20 cellular contexts compared by ENCODE assay signal in genomic region chr4:165190591-165191212, GRCh38. TPM values are rescaled to one million over a fixed set of nuclear protein-coding genes. Genes with fewer than 3 reads are reported as not detected.
DNase-seq lines count a peak whose midpoint lies in the region; ATAC-seq, FAIRE-seq and TF ChIP-seq lines count a peak whose summit lies in the region.
"Had no signal": no experiment of that assay in that cellular context is flagged by ENCODE, and none has a peak within 500 bp of the region (broad histone marks: within the 10 kb centered on the region; RNA-seq: fewer than 3 reads in every experiment).

No MANE protein-coding gene starts in this region.

- ATAC-seq in activated T-cell treated with anti-CD3 and anti-CD28 coated beads, Interleukin-2, amount 50 U/mL, for 72 hours (replicated peaks in 1 of 2), result peak; percentile 90 to 92
- ATAC-seq in K562, result no peak
- peak; percentile 89 for ATAC-seq in stimulated activated naive CD8-positive, alpha-beta T cell treated with anti-CD3 and anti-CD28 coated beads, Interleukin-15, Interleukin-2, amounts not matched to agents 100 U/mL and 50 U/mL, for 24 hours
- ATAC-seq: body of pancreas; effector memory CD8-positive, alpha-beta T cell had no signal

- no peak for FAIRE-seq in K562 (lab: Jason Lieb, UNC)
- FAIRE-seq: GM12891, GM19239 had no signal

- no peak overlapping the region for H3K4me3 Mint-ChIP-seq in activated naive CD4-positive, alpha-beta T cell treated with anti-CD3 and anti-CD28 coated beads for 36 hours
- peak overlapping the region; percentile 25 to 66 for H3K4me3 Mint-ChIP-seq in activated T-cell treated with anti-CD3 and anti-CD28 coated beads, Interleukin-2, amount 50 U/mL, for 72 hours
- H3K4me3 Mint-ChIP-seq: CD4-positive, alpha-beta memory T cell; effector memory CD8-positive, alpha-beta T cell had no signal

- H3K4me2 ChIP-seq in K562 (ENCODE audit: insufficient read depth, low read length), result no peak overlapping the region

- H3K27ac ChIP-seq in K562 (ENCODE audit: extremely low read depth, low read depth, low read length) (no peak overlapping the region), substantia nigra (ENCODE audit: low read depth, low read length, poor library complexity, severe bottlenecking) (no peak overlapping the region)
- H3K27ac ChIP-seq: body of pancreas, esophagus squamous epithelium, RWPE1 had no signal

- TF ChIP-seq CTCF in K562 (IDR thresholded peaks at IDR 0.05 in 2 of 3, conservative IDR thresholded peaks at IDR 0.05 in 1 of 3; ENCODE audit: insufficient read depth in 2 of 3, low read depth in 1 of 3, low read length in 3 of 3), result no peak

- no peak for TF ChIP-seq POLR2A in K562 (conservative IDR thresholded peaks at IDR 0.05)

- POLR2A ChIA-PET in K562 (lab: Yijun Ruan, JAX), result no interaction called here

- H3K27me3 ChIP-seq in K562 (ENCODE audit: control insufficient read depth in 2 of 2, insufficient read depth in 2 of 2, low read length in 2 of 2), result peaks cover 2 to 8% of the 10 kb centered on the region in 2 experiments; a peak in 1 of 5 replicates
- H3K27me3 ChIP-seq: body of pancreas, esophagus squamous epithelium had no signal

- H3K9ac ChIP-seq in K562 (ENCODE audit: insufficient read depth in 1 of 2, low read depth in 2 of 2, low read length in 2 of 2), result no peak overlapping the region

- in situ Hi-C loops in K562 (cut with MboI), result no loop called here

- BruUV-seq in K562 (replicated peaks; lab: Mats Ljungman, UMichigan), result no TSS peak

- H3K9me1 ChIP-seq in K562 (ENCODE audit: control insufficient read depth, insufficient read depth, low read length), result peaks cover 3% of the 10 kb centered on the region

- TF ChIP-seq EP300 in K562 (IDR thresholded peaks at IDR 0.05; ENCODE audit: low read length), result no peak

- no peaks in the 10 kb centered on the region for H3K36me3 Mint-ChIP-seq in activated naive CD4-positive, alpha-beta T cell treated with anti-CD3 and anti-CD28 coated beads for 36 hours (ENCODE audit: low read depth)
- H3K36me3 Mint-ChIP-seq in activated T-cell treated with anti-CD3 and anti-CD28 coated beads, Interleukin-2, amount 50 U/mL, for 72 hours (ENCODE audit: insufficient read depth in 2 of 2), result peaks cover 5 to 6% of the 10 kb centered on the region in 2 donors
- H3K36me3 Mint-ChIP-seq: CD4-positive, alpha-beta memory T cell had no signal

- intact Hi-C loops in activated naive CD4-positive, alpha-beta T cell treated with anti-CD3 and anti-CD28 coated beads for 36 hours (cut with micrococcal nuclease), result loop anchor here (1.0 kb wide), 3 partner anchors 14 to 137 kb away; partner anchors contain the start of gene MSMO1
- intact Hi-C loops in K562 (cut with micrococcal nuclease), result no loop called here

- no peaks in the 10 kb centered on the region for H3K36me3 ChIP-seq in K562 (ENCODE audit: control insufficient read depth, insufficient read depth, low read length)
- H3K36me3 ChIP-seq: esophagus squamous epithelium had no signal

- H3K9me3 ChIP-seq in K562 (replicated peaks; ENCODE audit: control insufficient read depth, insufficient read depth, low read depth, low read length), result no peaks in the 10 kb centered on the region
- H3K9me3 ChIP-seq: body of pancreas, esophagus squamous epithelium had no signal

- no peak for TF ChIP-seq RAD21 in K562 (CRISPR knock-in tag; conservative IDR thresholded peaks at IDR 0.05 in 1 of 2, IDR thresholded peaks at IDR 0.05 in 1 of 2)

- H3K4me3 ChIP-seq in K562, result no peak overlapping the region
- H3K4me3 ChIP-seq: body of pancreas, esophagus squamous epithelium had no signal

- CTCF ChIA-PET in activated naive CD4-positive, alpha-beta T cell treated with anti-CD3 and anti-CD28 coated beads for 36 hours (lab: Charles Lee), result interaction anchor here (1.2 kb wide), 2 partner anchors 19 to 59 kb away, joined by 4 to 5 read pairs; no protein-coding TSS in a partner anchor
- CTCF ChIA-PET in K562 (lab: Yijun Ruan, JAX; ENCODE audit: low intra/inter-chr PET ratio), result no interaction called here

- no peaks in the 10 kb centered on the region for H3K9me3 Mint-ChIP-seq in activated naive CD4-positive, alpha-beta T cell treated with anti-CD3 and anti-CD28 coated beads for 36 hours
- peaks cover 6 to 10% of the 10 kb centered on the region in 2 donors for H3K9me3 Mint-ChIP-seq in activated T-cell treated with anti-CD3 and anti-CD28 coated beads, Interleukin-2, amount 50 U/mL, for 72 hours
- H3K9me3 Mint-ChIP-seq: effector memory CD8-positive, alpha-beta T cell had no signal

- H3K27ac Mint-ChIP-seq in activated naive CD4-positive, alpha-beta T cell treated with anti-CD3 and anti-CD28 coated beads for 36 hours, result peak overlapping the region; percentile 79
- H3K27ac Mint-ChIP-seq in activated T-cell treated with anti-CD3 and anti-CD28 coated beads, Interleukin-2, amount 50 U/mL, for 72 hours, result peak overlapping the region; percentile 85
- H3K27ac Mint-ChIP-seq: CD4-positive, alpha-beta memory T cell; effector memory CD8-positive, alpha-beta T cell had no signal

- no peaks in the 10 kb centered on the region for H4K20me1 ChIP-seq in K562 (replicated peaks; ENCODE audit: control insufficient read depth, insufficient read depth, low read length)

- H3K27me3 Mint-ChIP-seq in activated naive CD4-positive, alpha-beta T cell treated with anti-CD3 and anti-CD28 coated beads for 36 hours (ENCODE audit: low read depth), result peaks cover 4% of the 10 kb centered on the region
- H3K27me3 Mint-ChIP-seq in activated T-cell treated with anti-CD3 and anti-CD28 coated beads, Interleukin-2, amount 50 U/mL, for 72 hours (ENCODE audit: low read depth), result no peaks in the 10 kb centered on the region
- H3K27me3 Mint-ChIP-seq: CD4-positive, alpha-beta memory T cell had no signal

- H3K79me2 ChIP-seq in K562 (ENCODE audit: control insufficient read depth, insufficient read depth, low read length), result no peaks in the 10 kb centered on the region

- peak; percentile 73 for DNase-seq in activated naive CD4-positive, alpha-beta T cell treated with anti-CD3 and anti-CD28 coated beads for 36 hours
- DNase-seq in activated naive CD4-positive, alpha-beta T cell (lab: John Stamatoyannopoulos, UW), result no peak
- peak; percentile 37 to 58 for DNase-seq in activated T-cell treated with anti-CD3 and anti-CD28 coated beads, Interleukin-2, amount 50 U/mL, for 72 hours
- DNase-seq in K562 (ENCODE audit: extremely low read depth in 1 of 4, low spot score in 3 of 4) (no peak), substantia nigra (lab: John Stamatoyannopoulos, UW) (no peak), NCI-H146 treated with DMSO at 0.1 percent for 48 hours (lab: John Stamatoyannopoulos, UW; ENCODE audit: unreplicated experiment) (no peak)
- peak; percentile 19 for DNase-seq in stimulated activated naive CD8-positive, alpha-beta T cell treated with anti-CD3 and anti-CD28 coated beads, Interleukin-15, Interleukin-2, amounts not matched to agents 100 U/mL and 50 U/mL, for 24 hours
- DNase-seq: activated CD8-positive, alpha-beta memory T cell treated with anti-CD3 and anti-CD28 coated beads for 24 hours; activated gamma-delta T cell treated with Interleukin-2 at 50 U/mL for 16 hours; body of pancreas; CD4-positive, alpha-beta memory T cell; effector memory CD8-positive, alpha-beta T cell; esophagus squamous epithelium; KG1; NCI-H187; NCI-H69; occipital lobe had no signal

- no peaks in the 10 kb centered on the region for H3K4me1 ChIP-seq in K562 (replicated peaks in 1 of 2; ENCODE audit: control insufficient read depth in 2 of 2, insufficient read depth in 2 of 2, low read length in 2 of 2)
- H3K4me1 ChIP-seq: body of pancreas, esophagus squamous epithelium had no signal

- H2AFZ ChIP-seq in K562 (ENCODE audit: low read depth, low read length), result no peak overlapping the region

- peaks cover 33% of the 10 kb centered on the region for H3K4me1 Mint-ChIP-seq in activated naive CD4-positive, alpha-beta T cell treated with anti-CD3 and anti-CD28 coated beads for 36 hours (ENCODE audit: low read depth)
- peaks cover 48% of the 10 kb centered on the region for H3K4me1 Mint-ChIP-seq in activated T-cell treated with anti-CD3 and anti-CD28 coated beads, Interleukin-2, amount 50 U/mL, for 72 hours (ENCODE audit: low read depth)

TF ChIP-seq in K562, 482 proteins besides CTCF, POLR2A, EP300 and RAD21 (continues in another document):
- TF ChIP-seq RAD51 (IDR thresholded peaks at IDR 0.05; ENCODE audit: borderline replicate concordance, low read depth) (no peak), ESRRA (IDR thresholded peaks at IDR 0.05; ENCODE audit: borderline replicate concordance, low read depth) (no peak), PKNOX1 (IDR thresholded peaks at IDR 0.05) (peak; percentile 41; the same call in 1 of the 2 replicates), MEIS2 (IDR thresholded peaks at IDR 0.05; ENCODE audit: partially characterized antibody) (no peak)

RNA-seq across cellular contexts. Expression of gene KLHL2, which starts 16.7 kb away (rescaled TPM):
- 10 to 100 TPM; 36.8 to 39.2 TPM for total RNA-seq in activated naive CD4-positive, alpha-beta T cell treated with anti-CD3 and anti-CD28 coated beads for 36 hours
- 10 to 100 TPM; 39.3 to 41.5 TPM for total RNA-seq in activated T-cell treated with anti-CD3 and anti-CD28 coated beads, Interleukin-2, amount 50 U/mL, for 72 hours
- 6.5 and 17.9 TPM in 2 replicates for total RNA-seq in K562 (2011; cell fraction: chromatin; rRNA removed; ENCODE audit: low replicate concordance)
- 2.9 and 3.3 TPM in 2 replicates for total RNA-seq in K562 (2011; cell fraction: nucleolus; rRNA removed)
- total RNA-seq in K562 (2011; cell fraction: nucleoplasm; rRNA removed), result 4.8 and 5.3 TPM in 2 replicates
- total RNA-seq in K562 (2014; rRNA removed) (6.4 and 7.0 TPM in 2 replicates), K562 (2014; rRNA removed; fragmentation: Illumina TruSeq; extraction: Trizol) (6.4 and 7.5 TPM in 2 replicates), K562 (2015; rRNA removed; fragmentation: Illumina TruSeq; extraction: Trizol) (5.9 and 6.1 TPM in 2 replicates), K562 (2021) (4.9 and 5.5 TPM in 2 replicates)
- polyA plus RNA-seq in K562 (2011; rRNA removed) (9.8 and 11.3 TPM in 2 replicates), K562 (2014; fragmentation: Illumina TruSeq; extraction: Trizol) (4.8 and 5.6 TPM in 2 replicates), K562 (2014; fragmentation: Nextera tagmentation; extraction: Ambion mirVana) (1 to 10 TPM; 2.5 to 3.5 TPM), K562 (2014; rRNA removed) (7.9 and 8.2 TPM in 2 replicates)
- 2.4 and 6.1 TPM in 2 replicates for polyA plus RNA-seq in K562 (2011; cell fraction: cytosol; rRNA removed)
- 7.4 and 11.0 TPM in 2 replicates for polyA plus RNA-seq in K562 (2011; cell fraction: nucleus; rRNA removed)
- polyA plus RNA-seq in K562 (2012), result 5.9 and 7.4 TPM in 2 replicates
- polyA minus RNA-seq in K562 (2011; rRNA and poly(A)+ RNA removed), result 17.1 and 19.6 TPM in 2 replicates
- 3.5 and 6.9 TPM in 2 replicates for polyA minus RNA-seq in K562 (2011; cell fraction: cytosol; rRNA and poly(A)+ RNA removed)
- polyA minus RNA-seq in K562 (2011; cell fraction: nucleus; rRNA and poly(A)+ RNA removed), result 5.8 and 9.0 TPM in 2 replicates

Comparison
In these comparisons a context has a peak if more than half of its experiments do, and no peak if none do; other contexts are left out.
1. DNase-seq: peak in activated naive CD4-positive, alpha-beta T cell treated with anti-CD3 and anti-CD28 coated beads for 36 hours (single experiment), activated T-cell treated with anti-CD3 and anti-CD28 coated beads, Interleukin-2, amount 50 U/mL, for 72 hours (2 of 2) and stimulated activated naive CD8-positive, alpha-beta T cell treated with anti-CD3 and anti-CD28 coated beads, Interleukin-15, Interleukin-2, amounts not matched to agents 100 U/mL and 50 U/mL, for 24 hours (single experiment); none in activated naive CD4-positive, alpha-beta T cell (0 of 4), K562 (0 of 4), substantia nigra (0 of 49) and NCI-H146 treated with DMSO at 0.1 percent for 48 hours (single experiment).